Comparison of ENCODE assay signal across 24 cellular contexts in genomic region chr6:74357329-74357728, GRCh38.
DNase-seq lines count a peak whose midpoint lies in the region; ATAC-seq and TF ChIP-seq lines count a peak whose summit lies in the region.
"Had no signal": no experiment of that assay in that cellular context is flagged by ENCODE, and none has a peak within 500 bp of the region (broad histone marks: within the 10 kb centered on the region; RNA-seq: fewer than 3 reads in every experiment).

No MANE protein-coding gene starts in this region.

- intact Hi-C loops in MCF 10A (cut with micrococcal nuclease): no loop called here
- intact Hi-C loops in breast epithelium (cut with DNase I; ENCODE audit: low total_unique reads): no loop called here
- intact Hi-C loops in activated T-helper 1 cell treated with anti-CD3 and anti-CD28 coated beads, Interleukin-12 subunit alpha, Interleukin-12 subunit beta, Interleukin-2, Interleukin-4 antibody, amounts not matched to agents 30 ng/mL and 10 ng/mL and 1 ng/mL, durations not matched to agents 14 hours and 24 hours and 36 hours (cut with micrococcal nuclease): no loop called here

- H3K9ac ChIP-seq in adipocyte (ENCODE audit: low read length): peak overlapping the region; percentile 41

- DNase-seq in MCF 10A (ENCODE audit: unreplicated experiment): peak; percentile 49
- DNase-seq in breast epithelium (ENCODE audit: low spot score in 2 of 2): no peak
- DNase-seq in adipocyte (ENCODE audit: low read depth): peak; percentile 55
- DNase-seq in NCI-H1417 (lab: John Stamatoyannopoulos, UW): no peak
- DNase-seq in kidney tubule cell (ENCODE audit: low spot score): no peak
- no peak for DNase-seq in activated T-helper 1 cell treated with anti-CD3 and anti-CD28 coated beads, Interleukin-12 subunit alpha, Interleukin-12 subunit beta, Interleukin-2, Interleukin-4 antibody, amounts not matched to agents 30 ng/mL and 10 ng/mL and 1 ng/mL, durations not matched to agents 14 hours and 24 hours and 36 hours (ENCODE audit: low spot score)
- DNase-seq: activated CD8-positive, alpha-beta T cell treated with anti-CD3 and anti-CD28 coated beads, Interleukin-2, amount 10 ng/mL, durations not matched to agents 7 days and 5 days; activated T-cell treated with anti-CD3 and anti-CD28 coated beads, Interleukin-2, amount 50 U/mL, for 4 hours; C1 segment of cervical spinal cord; erythroblast; GDM1; heart right ventricle; lower lobe of right lung; MM.1S; NCI-H187 treated with DMSO at 0.1 percent for 48 hours; ovary; right lobe of liver; stimulated activated CD4-positive, alpha-beta T cell treated with anti-CD3 and anti-CD28 coated beads, Interleukin-1b, Interleukin-23, amount 100 ng/mL, for 48 hours had no signal

- peaks cover 5% of the 10 kb centered on the region for H3K4me1 Mint-ChIP-seq in MCF 10A (ENCODE audit: insufficient read depth, unreplicated experiment)
- H3K4me1 Mint-ChIP-seq in activated T-helper 1 cell treated with anti-CD3 and anti-CD28 coated beads, Interleukin-12 subunit alpha, Interleukin-12 subunit beta, Interleukin-2, Interleukin-4 antibody, amounts not matched to agents 30 ng/mL and 10 ng/mL and 1 ng/mL, durations not matched to agents 14 hours and 24 hours and 36 hours (ENCODE audit: low read depth): no peaks in the 10 kb centered on the region

- TF ChIP-seq EP300 in gastroesophageal sphincter (IDR thresholded peaks at IDR 0.05): no peak

- no peaks in the 10 kb centered on the region for H3K9me3 Mint-ChIP-seq in MCF 10A (ENCODE audit: unreplicated experiment)
- H3K9me3 Mint-ChIP-seq in activated T-helper 1 cell treated with anti-CD3 and anti-CD28 coated beads, Interleukin-12 subunit alpha, Interleukin-12 subunit beta, Interleukin-2, Interleukin-4 antibody, amounts not matched to agents 30 ng/mL and 10 ng/mL and 1 ng/mL, durations not matched to agents 14 hours and 24 hours and 36 hours: no peaks in the 10 kb centered on the region
- H3K9me3 Mint-ChIP-seq: activated naive CD4-positive, alpha-beta T cell treated with anti-CD3 and anti-CD28 coated beads, Interleukin-2, amount 50 U/mL, for 72 hours; activated T-cell treated with anti-CD3 and anti-CD28 coated beads, Interleukin-2, amount 50 U/mL, for 4 hours had no signal

- CTCF ChIA-PET in MCF 10A (lab: Yijun Ruan, JAX): interaction anchor here (0.6 to 3.2 kb wide), 5 partner anchors 10 to 849 kb away, joined by 3 to 15 read pairs (median 4); partner anchors contain the start of gene COL12A1

- H3K27ac Mint-ChIP-seq in MCF 10A (ENCODE audit: low read depth, unreplicated experiment): peak overlapping the region; percentile 27
- H3K27ac Mint-ChIP-seq in activated T-helper 1 cell treated with anti-CD3 and anti-CD28 coated beads, Interleukin-12 subunit alpha, Interleukin-12 subunit beta, Interleukin-2, Interleukin-4 antibody, amounts not matched to agents 30 ng/mL and 10 ng/mL and 1 ng/mL, durations not matched to agents 14 hours and 24 hours and 36 hours: no peak overlapping the region
- H3K27ac Mint-ChIP-seq: activated CD8-positive, alpha-beta T cell treated with anti-CD3 and anti-CD28 coated beads, Interleukin-2, amount 10 ng/mL, durations not matched to agents 7 days and 5 days; activated naive CD4-positive, alpha-beta T cell treated with anti-CD3 and anti-CD28 coated beads, Interleukin-2, amount 50 U/mL, for 72 hours had no signal

- no peaks in the 10 kb centered on the region for H3K4me1 ChIP-seq in breast epithelium
- peaks cover 29% of the 10 kb centered on the region for H3K4me1 ChIP-seq in adipocyte (ENCODE audit: control insufficient read depth, insufficient read depth, low read length)
- H3K4me1 ChIP-seq in gastroesophageal sphincter: no peaks in the 10 kb centered on the region
- H3K4me1 ChIP-seq: lower lobe of right lung, right lobe of liver had no signal

- H3K4me3 ChIP-seq in breast epithelium (no peak overlapping the region), adipocyte (ENCODE audit: low read length) (peak overlapping the region; percentile 70), gastroesophageal sphincter (no peak overlapping the region)
- H3K4me3 ChIP-seq: heart right ventricle, lower lobe of right lung, ovary, right lobe of liver had no signal

- POLR2A ChIA-PET in MCF 10A (lab: Yijun Ruan, JAX): interaction anchor here (0.6 to 1.4 kb wide), 2 partner anchors 9 to 848 kb away, joined by 3 to 4 read pairs; no protein-coding TSS in a partner anchor

- no peak overlapping the region for H3K4me3 Mint-ChIP-seq in MCF 10A (ENCODE audit: unreplicated experiment)
- no peak overlapping the region for H3K4me3 Mint-ChIP-seq in activated T-helper 1 cell treated with anti-CD3 and anti-CD28 coated beads, Interleukin-12 subunit alpha, Interleukin-12 subunit beta, Interleukin-2, Interleukin-4 antibody, amounts not matched to agents 30 ng/mL and 10 ng/mL and 1 ng/mL, durations not matched to agents 14 hours and 24 hours and 36 hours
- H3K4me3 Mint-ChIP-seq: activated CD8-positive, alpha-beta T cell treated with anti-CD3 and anti-CD28 coated beads, Interleukin-2, amount 10 ng/mL, durations not matched to agents 7 days and 5 days; activated T-cell treated with anti-CD3 and anti-CD28 coated beads, Interleukin-2, amount 50 U/mL, for 4 hours had no signal

- H3K36me3 ChIP-seq in breast epithelium (no peaks in the 10 kb centered on the region), adipocyte (ENCODE audit: control insufficient read depth, insufficient read depth, low read length, severe bottlenecking) (no peaks in the 10 kb centered on the region), gastroesophageal sphincter (no peaks in the 10 kb centered on the region)
- H3K36me3 ChIP-seq: heart right ventricle, lower lobe of right lung, ovary, right lobe of liver had no signal

- H3K9me3 ChIP-seq in breast epithelium: no peaks in the 10 kb centered on the region
- no peaks in the 10 kb centered on the region for H3K9me3 ChIP-seq in adipocyte (ENCODE audit: control insufficient read depth, low read length)
- H3K9me3 ChIP-seq in gastroesophageal sphincter: no peaks in the 10 kb centered on the region
- H3K9me3 ChIP-seq: heart right ventricle, lower lobe of right lung, ovary, right lobe of liver had no signal

- H3K27me3 Mint-ChIP-seq in MCF 10A (ENCODE audit: insufficient read depth, unreplicated experiment): no peaks in the 10 kb centered on the region
- H3K27me3 Mint-ChIP-seq in activated T-helper 1 cell treated with anti-CD3 and anti-CD28 coated beads, Interleukin-12 subunit alpha, Interleukin-12 subunit beta, Interleukin-2, Interleukin-4 antibody, amounts not matched to agents 30 ng/mL and 10 ng/mL and 1 ng/mL, durations not matched to agents 14 hours and 24 hours and 36 hours (ENCODE audit: insufficient read depth): no peaks in the 10 kb centered on the region

- H3K27me3 ChIP-seq in breast epithelium (no peaks in the 10 kb centered on the region), adipocyte (replicated peaks; ENCODE audit: control insufficient read depth, insufficient read depth, low read length) (no peaks in the 10 kb centered on the region), gastroesophageal sphincter (no peaks in the 10 kb centered on the region)
- H3K27me3 ChIP-seq: heart right ventricle, ovary, right lobe of liver had no signal

- ATAC-seq in gastroesophageal sphincter (peak; percentile 10), HG03460 (IDR thresholded peaks at IDR 0.05; ENCODE audit: unreplicated experiment) (no peak)
- ATAC-seq: activated CD8-positive, alpha-beta T cell treated with anti-CD3 and anti-CD28 coated beads, Interleukin-2, amount 10 ng/mL, durations not matched to agents 7 days and 5 days; activated naive CD4-positive, alpha-beta T cell treated with anti-CD3 and anti-CD28 coated beads, Interleukin-2, amount 50 U/mL, for 72 hours; activated T-cell treated with anti-CD3 and anti-CD28 coated beads, Interleukin-2, amount 50 U/mL, for 4 hours; lower lobe of right lung; right lobe of liver had no signal

- no TSS peak for BruUV-seq in MCF 10A (replicated peaks; lab: Mats Ljungman, UMichigan)

- TF ChIP-seq POLR2A in breast epithelium (IDR thresholded peaks at IDR 0.05) (no peak), gastroesophageal sphincter (IDR thresholded peaks at IDR 0.05) (no peak)

- 73 to 80% methylated on average over 3 to 4 of the region's 4 CpGs for WGBS in gastroesophageal sphincter (ENCODE audit: low coverage in 1 of 2), 2 donors

- H3K27ac ChIP-seq in breast epithelium (no peak overlapping the region), gastroesophageal sphincter (no peak overlapping the region)
- H3K27ac ChIP-seq: 22Rv1, lower lobe of right lung, right lobe of liver, RWPE1, VCaP had no signal

- no peaks in the 10 kb centered on the region for H3K36me3 Mint-ChIP-seq in MCF 10A (ENCODE audit: insufficient read depth, unreplicated experiment)
- no peaks in the 10 kb centered on the region for H3K36me3 Mint-ChIP-seq in activated T-helper 1 cell treated with anti-CD3 and anti-CD28 coated beads, Interleukin-12 subunit alpha, Interleukin-12 subunit beta, Interleukin-2, Interleukin-4 antibody, amounts not matched to agents 30 ng/mL and 10 ng/mL and 1 ng/mL, durations not matched to agents 14 hours and 24 hours and 36 hours (ENCODE audit: low read depth)
- H3K36me3 Mint-ChIP-seq: activated naive CD4-positive, alpha-beta T cell treated with anti-CD3 and anti-CD28 coated beads, Interleukin-2, amount 50 U/mL, for 72 hours had no signal

- no peak for TF ChIP-seq CTCF in MCF 10A (IDR thresholded peaks at IDR 0.05; ENCODE audit: unreplicated experiment)
- TF ChIP-seq CTCF in breast epithelium (IDR thresholded peaks at IDR 0.05): no peak
- no peak for TF ChIP-seq CTCF in gastroesophageal sphincter (IDR thresholded peaks at IDR 0.05)

Comparison
In these comparisons a context has a peak if more than half of its experiments do, and no peak if none do; other contexts are left out.
1. DNase-seq: peak in MCF 10A (single experiment) and adipocyte (single experiment); none in breast epithelium (0 of 2), NCI-H1417 (0 of 3), kidney tubule cell (single experiment) and activated T-helper 1 cell treated with anti-CD3 and anti-CD28 coated beads, Interleukin-12 subunit alpha, Interleukin-12 subunit beta, Interleukin-2, Interleukin-4 antibody, amounts not matched to agents 30 ng/mL and 10 ng/mL and 1 ng/mL, durations not matched to agents 14 hours and 24 hours and 36 hours (single experiment).